Comparison of ENCODE assay signal across 20 cellular contexts in the genomic region with DNA sequence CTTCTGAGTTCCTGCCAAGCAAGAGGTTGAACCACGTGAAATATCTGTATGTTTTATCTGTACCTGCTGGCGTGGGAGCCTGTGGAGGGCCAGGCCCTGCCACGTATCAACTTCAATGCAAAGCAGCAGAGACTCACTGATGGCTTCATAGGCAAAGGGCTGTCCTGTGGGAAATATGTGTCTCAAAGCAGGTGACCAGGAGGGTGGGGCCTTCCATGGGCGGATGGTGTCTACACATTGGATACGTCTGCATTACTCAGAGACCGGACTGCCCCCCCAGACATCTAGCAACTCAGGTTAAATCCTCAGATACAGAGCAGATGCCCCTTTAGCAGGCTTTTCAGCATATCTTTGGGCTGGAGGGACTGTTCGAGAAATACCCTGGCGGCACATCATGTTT.
DNase-seq lines count a peak whose midpoint lies in the region; ATAC-seq and TF ChIP-seq lines count a peak whose summit lies in the region.
"Had no signal": no experiment of that assay in that cellular context is flagged by ENCODE, and none has a peak within 500 bp of the region (broad histone marks: within the 10 kb centered on the region; RNA-seq: fewer than 3 reads in every experiment).

No MANE protein-coding gene starts in this region.

- no peak overlapping the region for H3K27ac Mint-ChIP-seq in endothelial cell (ENCODE audit: unreplicated experiment)
- H3K27ac Mint-ChIP-seq: CD4-positive, alpha-beta T cell; HFFc6 had no signal

- H3K27me3 ChIP-seq in heart right ventricle, result peaks cover 0 to 26% (median 13%) of the 10 kb centered on the region in 7 donors
- peaks cover 12% of the 10 kb centered on the region for H3K27me3 ChIP-seq in suprapubic skin
- H3K27me3 ChIP-seq: BE2C had no signal

- no peak for TF ChIP-seq EP300 in suprapubic skin (IDR thresholded peaks at IDR 0.05)

- WGBS in heart right ventricle, 2 donors, result 76 to 77% methylated on average over 8 of the region's 8 CpGs
- WGBS in suprapubic skin, result 82% methylated on average over 8 of the region's 8 CpGs

- H3K9me3 ChIP-seq in heart right ventricle (peaks cover 0 to 13% (median 0%) of the 10 kb centered on the region in 11 donors), OCI-LY7 (ENCODE audit: low read length) (peaks cover 12% of the 10 kb centered on the region; the same call in 1 of the 2 replicates), suprapubic skin (no peaks in the 10 kb centered on the region)
- H3K9me3 ChIP-seq: BE2C had no signal

- H3K4me1 Mint-ChIP-seq in endothelial cell (ENCODE audit: unreplicated experiment), result peaks cover 6% of the 10 kb centered on the region

- H3K27ac ChIP-seq in heart right ventricle, result no peak overlapping the region
- no peak overlapping the region for H3K27ac ChIP-seq in OCI-LY7 (ENCODE audit: low read depth, low read length, poor library complexity, severe bottlenecking)
- H3K27ac ChIP-seq in suprapubic skin, result no peak overlapping the region

- no TSS peak for BruUV-seq in OCI-LY7 (replicated peaks; lab: Mats Ljungman, UMichigan)

- intact Hi-C loops in cardiac septum (cut with DNase I), result no loop called here
- intact Hi-C loops in heart right ventricle (cut with DNase I), result no loop called here
- intact Hi-C loops in OCI-LY7 (cut with micrococcal nuclease; ENCODE audit: unreplicated experiment), result no loop called here
- intact Hi-C loops in posterior vena cava (cut with DNase I), result no loop called here

- TF ChIP-seq POLR2A in suprapubic skin (IDR thresholded peaks at IDR 0.05), result no peak

- peaks cover 2% of the 10 kb centered on the region for H3K27me3 Mint-ChIP-seq in endothelial cell (ENCODE audit: unreplicated experiment)

- CTCF ChIA-PET in OCI-LY7 (lab: Charles Lee; ENCODE audit: unreplicated experiment), result no interaction called here

- no peak overlapping the region for H3K4me2 ChIP-seq in OCI-LY7 (ENCODE audit: low read length)

- peaks cover 10% of the 10 kb centered on the region for H3K36me3 Mint-ChIP-seq in endothelial cell (ENCODE audit: low read depth, unreplicated experiment)

- no peaks in the 10 kb centered on the region for H4K20me1 ChIP-seq in OCI-LY7 (ENCODE audit: insufficient read depth, low read length)

- no peak for TF ChIP-seq CTCF in heart right ventricle (IDR thresholded peaks at IDR 0.05)
- no peak for TF ChIP-seq CTCF in OCI-LY7 (conservative IDR thresholded peaks at IDR 0.05; ENCODE audit: low read length)
- TF ChIP-seq CTCF in suprapubic skin (IDR thresholded peaks at IDR 0.05), result no peak
- TF ChIP-seq CTCF in endothelial cell (IDR thresholded peaks at IDR 0.05; ENCODE audit: unreplicated experiment), result no peak

- no peaks in the 10 kb centered on the region for H3K79me2 ChIP-seq in OCI-LY7 (ENCODE audit: insufficient read depth, low read depth, low read length)

- H3K4me3 Mint-ChIP-seq in endothelial cell (ENCODE audit: unreplicated experiment), result no peak overlapping the region
- H3K4me3 Mint-ChIP-seq: CD4-positive, alpha-beta T cell; HFFc6 had no signal

- ATAC-seq in heart right ventricle, result no peak
- ATAC-seq: HCT116 had no signal

- no peaks in the 10 kb centered on the region for H3K9me2 ChIP-seq in OCI-LY7 (ENCODE audit: insufficient read depth, low read length)

- H3K36me3 ChIP-seq in heart right ventricle (no peaks in the 10 kb centered on the region), OCI-LY7 (ENCODE audit: insufficient read depth, low read length) (no peaks in the 10 kb centered on the region), suprapubic skin (no peaks in the 10 kb centered on the region)
- H3K36me3 ChIP-seq: BE2C had no signal

- H3K4me3 ChIP-seq in heart right ventricle (no peak overlapping the region), OCI-LY7 (ENCODE audit: low read depth, low read length, poor library complexity, severe bottlenecking) (no peak overlapping the region), suprapubic skin (no peak overlapping the region)

- peak overlapping the region; percentile 6; the same call in 1 of the 2 replicates for H2AFZ ChIP-seq in OCI-LY7 (ENCODE audit: low read length)

- H3K4me1 ChIP-seq in heart right ventricle, result no peaks in the 10 kb centered on the region
- peaks cover 6% of the 10 kb centered on the region for H3K4me1 ChIP-seq in OCI-LY7 (ENCODE audit: insufficient read depth, low read length, poor library complexity, severe bottlenecking)
- H3K4me1 ChIP-seq in suprapubic skin, result no peaks in the 10 kb centered on the region
- H3K4me1 ChIP-seq: BE2C had no signal

- POLR2A ChIA-PET in OCI-LY7 (lab: Charles Lee), result no interaction called here

- peaks cover 31% of the 10 kb centered on the region for H3K9me3 Mint-ChIP-seq in endothelial cell (ENCODE audit: unreplicated experiment)

- DNase-seq in cardiac septum (ENCODE audit: low spot score) (peak; percentile 35), heart right ventricle (no peak), OCI-LY7 (ENCODE audit: low spot score) (no peak), posterior vena cava (ENCODE audit: low spot score) (peak; percentile 34), suprapubic skin (ENCODE audit: low spot score in 2 of 2) (peak; percentile 32 to 44), NOMO-1 treated with DMSO at 0.1 percent for 48 hours (lab: John Stamatoyannopoulos, UW; ENCODE audit: unreplicated experiment) (no peak), endothelial cell (ENCODE audit: low spot score) (no peak), NCI-H446 (lab: John Stamatoyannopoulos, UW) (no peak)
- DNase-seq: ACHN; BE2C; C1 segment of cervical spinal cord; CD4-positive, alpha-beta T cell; DMS153; DMS79; GDM1; GOT3; H7; HFFc6; IMR-90 had no signal

Comparison
In these comparisons a context has a peak if more than half of its experiments do, and no peak if none do; other contexts are left out.
1. DNase-seq: peak in cardiac septum (single experiment), posterior vena cava (single experiment) and suprapubic skin (2 of 2); none in heart right ventricle (0 of 2), OCI-LY7 (single experiment), NOMO-1 treated with DMSO at 0.1 percent for 48 hours (single experiment), endothelial cell (single experiment) and NCI-H446 (0 of 2).